ENCODE assay signal across 2 cellular contexts in genomic region chr9:33416996-33417395, GRCh38.
TF ChIP-seq lines count a peak whose summit lies in the region.

No MANE protein-coding gene starts in this region.

TF ChIP-seq in A549, 52 proteins besides CTCF, POLR2A, EP300 and RAD21:
- TF ChIP-seq FOSL2 (IDR thresholded peaks at IDR 0.05) (no peak), FOSL2 (CRISPR knock-in tag; IDR thresholded peaks at IDR 0.05) (peak; percentile 33), TFCP2L1 (CRISPR knock-in tag; IDR thresholded peaks at IDR 0.05) (no peak)

TF ChIP-seq in IMR-90, 13 proteins besides CTCF, POLR2A, EP300 and RAD21:
- TF ChIP-seq ELK1 (IDR thresholded peaks at IDR 0.05; ENCODE audit: borderline replicate concordance, low read depth, low read length): no peak
- no peak for TF ChIP-seq SMC3 (IDR thresholded peaks at IDR 0.05; ENCODE audit: low read depth, low read length)
- TF ChIP-seq MAZ (IDR thresholded peaks at IDR 0.05; ENCODE audit: borderline replicate concordance, low read depth, low read length): no peak
